In genomic region chr15:42726114-42726513, GRCh38 we compare ENCODE assay signal across 1 cellular context.
TF ChIP-seq lines count a peak whose summit lies in the region.

No MANE protein-coding gene starts in this region.

TF ChIP-seq in SK-N-SH, 30 proteins besides CTCF, POLR2A, EP300 and RAD21 (continued from another document):
- TF ChIP-seq IRF3 (IDR thresholded peaks at IDR 0.05; ENCODE audit: low read depth, low read length) (no peak), ZBTB33 (IDR thresholded peaks at IDR 0.05; ENCODE audit: borderline replicate concordance, low read depth) (no peak), TAF1 (IDR thresholded peaks at IDR 0.05; ENCODE audit: borderline replicate concordance, low read depth, low read length) (no peak), USF2 (IDR thresholded peaks at IDR 0.05; ENCODE audit: borderline replicate concordance, low read depth, low read length) (no peak), SIN3A (IDR thresholded peaks at IDR 0.05; ENCODE audit: borderline replicate concordance, low read depth, low read length) (no peak), MEF2A (IDR thresholded peaks at IDR 0.05; ENCODE audit: borderline replicate concordance, low read depth) (no peak), MAX (IDR thresholded peaks at IDR 0.05; ENCODE audit: low read depth) (no peak), EZH2phosphoT487 (IDR thresholded peaks at IDR 0.05; ENCODE audit: borderline replicate concordance, low read depth) (no peak)
TF ChIP-seq in SK-N-SH: peak in this region for 0.
